In the genomic region with DNA sequence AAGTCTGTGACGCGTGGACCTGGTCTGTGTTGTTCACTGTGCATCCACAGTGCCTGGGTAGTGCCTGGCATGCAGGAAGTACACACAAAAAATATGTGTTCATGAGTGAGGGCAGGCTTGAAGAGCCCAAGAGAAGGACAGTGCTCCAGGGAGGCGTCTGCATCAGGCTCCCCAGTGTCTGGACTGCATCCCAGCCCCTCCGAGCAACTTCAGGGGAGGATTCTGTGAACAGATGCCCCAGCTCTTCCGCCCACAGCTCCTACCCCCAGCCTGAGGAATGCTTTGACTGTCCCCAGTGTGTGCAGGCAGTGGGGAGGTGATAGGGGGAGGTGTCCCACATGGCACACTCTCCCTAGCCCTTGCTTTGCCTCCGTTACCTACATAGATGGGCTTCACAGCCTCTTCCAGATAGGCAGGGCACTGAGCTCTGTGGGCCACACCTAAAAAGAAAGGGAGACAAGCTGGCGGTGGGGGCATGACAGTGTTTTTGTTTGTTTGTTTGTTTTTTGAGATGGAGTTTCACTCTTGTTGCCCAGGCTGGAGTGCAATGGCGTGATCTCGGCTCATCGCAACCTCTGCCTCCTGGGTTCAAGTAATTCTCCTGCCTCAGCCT, we compare ENCODE assay signal across 8 cellular contexts. TPM values are rescaled to one million over a fixed set of nuclear protein-coding genes. Genes with fewer than 3 reads are reported as not detected.
A peak's percentile ranks its signal among the peaks of the same experiment; 100 is the strongest.
DNase-seq lines count a peak whose midpoint lies in the region; ATAC-seq, FAIRE-seq and TF ChIP-seq lines count a peak whose summit lies in the region.
"Had no signal": no experiment of that assay in that cellular context is flagged by ENCODE, and none has a peak within 500 bp of the region (broad histone marks: within the 10 kb centered on the region; RNA-seq: fewer than 3 reads in every experiment).

No MANE protein-coding gene starts in this region.

- no peak overlapping the region for H3K4me3 ChIP-seq in gastrocnemius medialis

- ATAC-seq in foreskin keratinocyte (peak; percentile 5), gastrocnemius medialis (no peak)

- FAIRE-seq in GM19239 (lab: Jason Lieb, UNC): peak; percentile 31

- no peaks in the 10 kb centered on the region for H3K27me3 ChIP-seq in foreskin keratinocyte
- no peaks in the 10 kb centered on the region for H3K27me3 ChIP-seq in gastrocnemius medialis

- CTCF ChIA-PET in RWPE1 (lab: Yijun Ruan, JAX): interaction anchor here (0.7 to 1.7 kb wide), 7 partner anchors 11 to 226 kb away, joined by 3 to 9 read pairs (median 4); no protein-coding TSS in a partner anchor

- H3K27ac ChIP-seq in RWPE1 (peak overlapping the region; percentile 84), foreskin keratinocyte (peak overlapping the region; percentile 86), gastrocnemius medialis (peak overlapping the region in 3 of 4 donors; percentile 32 to 61 (median 46))

- TF ChIP-seq POLR2A in gastrocnemius medialis (IDR thresholded peaks at IDR 0.05): no peak

- TF ChIP-seq CTCF in RWPE1 (conservative IDR thresholded peaks at IDR 0.05; ENCODE audit: low read depth) (no peak), foreskin keratinocyte (conservative IDR thresholded peaks at IDR 0.05) (no peak), gastrocnemius medialis (IDR thresholded peaks at IDR 0.05 in 4 of 5, conservative IDR thresholded peaks at IDR 0.05 in 1 of 5) (no peak)

- no peaks in the 10 kb centered on the region for H3K9me3 ChIP-seq in gastrocnemius medialis

- H3K4me1 ChIP-seq in foreskin keratinocyte (peaks cover 29% of the 10 kb centered on the region), gastrocnemius medialis (peaks cover 13 to 15% of the 10 kb centered on the region in 2 donors)

- no peak for DNase-seq in GM19239 (ENCODE audit: insufficient read length, low spot score)
- no peak for DNase-seq in RWPE1 (ENCODE audit: low spot score)
- DNase-seq in foreskin keratinocyte: no peak
- no peak for DNase-seq in gastrocnemius medialis
- DNase-seq in NCI-H146 (lab: John Stamatoyannopoulos, UW): no peak
- DNase-seq in HT-29 (ENCODE audit: low spot score): no peak
- DNase-seq in MV-4-11 (lab: John Stamatoyannopoulos, UW): no peak
- DNase-seq: NCI-H748 treated with DMSO at 0.1 percent for 48 hours had no signal

- H3K36me3 ChIP-seq in gastrocnemius medialis: no peaks in the 10 kb centered on the region

- intact Hi-C loops in gastrocnemius medialis (cut with DNase I; ENCODE audit: low total_unique reads): no loop called here

- in situ Hi-C loops in gastrocnemius medialis (cut with MboI; ENCODE audit: low sequenced_read_pairs in 4 of 4): no loop called here

- POLR2A ChIA-PET in RWPE1 (lab: Yijun Ruan, JAX; ENCODE audit: low non-redundant PET): no interaction called here

RNA-seq across cellular contexts. Expression of a gene that starts 25.4 kb away (rescaled TPM):
- total RNA-seq in foreskin keratinocyte: 24.0 and 31.5 TPM in 2 replicates
- 18.0 and 22.7 TPM in 2 replicates for polyA plus RNA-seq in foreskin keratinocyte
- total RNA-seq in gastrocnemius medialis: 10 to 100 TPM in 1 of 4 donors, 1 to 10 TPM in 3; 5.5 to 20.6 (median 8.4) TPM
- 52.0 and 58.7 TPM in 2 replicates for total RNA-seq in HT-29 (2014; rRNA removed; shearing (Covaris generic))
